ENCODE assay signal across 13 cellular contexts in the genomic region with DNA sequence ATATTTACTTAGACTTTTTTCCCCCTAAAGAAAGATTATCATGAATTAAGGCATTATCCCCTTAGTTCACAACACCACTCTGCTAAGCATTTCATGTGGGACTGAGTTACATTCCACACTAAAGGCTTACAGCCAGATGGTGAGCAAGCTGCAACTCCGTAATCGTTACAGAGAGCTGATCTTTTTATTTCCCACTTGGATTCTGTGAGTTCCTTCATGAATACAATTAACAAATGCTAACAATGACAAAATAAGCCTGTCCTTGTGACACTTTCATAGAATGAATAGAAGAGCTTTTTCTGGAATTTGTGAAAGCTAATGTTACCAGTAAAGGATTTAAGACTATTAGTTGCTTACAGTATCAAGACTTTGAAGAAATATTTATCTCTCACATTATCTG.
"Had no signal": no experiment of that assay in that cellular context is flagged by ENCODE, and none has a peak within 500 bp of the region (broad histone marks: within the 10 kb centered on the region; RNA-seq: fewer than 3 reads in every experiment).

No MANE protein-coding gene starts in this region.

- H3K4me3 Mint-ChIP-seq: activated CD8-positive, alpha-beta memory T cell treated with anti-CD3 and anti-CD28 coated beads, Interleukin-2, amount 10 ng/mL, durations not matched to agents 7 days and 5 days; activated naive CD8-positive, alpha-beta T cell treated with anti-CD3 and anti-CD28 coated beads for 36 hours; activated T-cell treated with anti-CD3 and anti-CD28 coated beads, Interleukin-2, amount 50 U/mL, for 4 hours; neural crest cell had no signal

- H2AFZ ChIP-seq: parathyroid adenoma had no signal

- H3K27ac ChIP-seq: parathyroid adenoma, transverse colon had no signal

- H3K4me3 ChIP-seq: transverse colon had no signal

- H3K4me1 ChIP-seq: transverse colon had no signal

- FAIRE-seq: bronchial epithelial cell, endothelial cell of umbilical vein had no signal

- H3K9me3 ChIP-seq: transverse colon had no signal

- H3K4me1 Mint-ChIP-seq: neural crest cell had no signal

- H3K9ac ChIP-seq: parathyroid adenoma had no signal

- H3K27me3 ChIP-seq: transverse colon had no signal

- H3K9me3 Mint-ChIP-seq: activated naive CD8-positive, alpha-beta T cell treated with anti-CD3 and anti-CD28 coated beads for 36 hours; activated T-cell treated with anti-CD3 and anti-CD28 coated beads, Interleukin-2, amount 50 U/mL, for 4 hours; neural crest cell had no signal

- H3K27me3 Mint-ChIP-seq: activated CD8-positive, alpha-beta memory T cell treated with anti-CD3 and anti-CD28 coated beads, Interleukin-2, amount 10 ng/mL, durations not matched to agents 7 days and 5 days; activated naive CD8-positive, alpha-beta T cell treated with anti-CD3 and anti-CD28 coated beads for 36 hours had no signal

- DNase-seq: activated CD4-positive, alpha-beta T cell treated with anti-CD3 and anti-CD28 coated beads for 1 hour; activated CD4-positive, alpha-beta T cell treated with anti-CD3 and anti-CD28 coated beads, Interleukin-2, amount 50 U/mL, for 48 hours; activated CD8-positive, alpha-beta memory T cell treated with anti-CD3 and anti-CD28 coated beads, Interleukin-2, amount 10 ng/mL, durations not matched to agents 7 days and 5 days; activated gamma-delta T cell treated with Interleukin-2 at 50 U/mL for 16 hours; activated naive CD8-positive, alpha-beta T cell treated with anti-CD3 and anti-CD28 coated beads for 36 hours; activated T-cell treated with anti-CD3 and anti-CD28 coated beads, Interleukin-2, amount 50 U/mL, for 4 hours; retina; T-helper 2 cell; transverse colon had no signal

- ATAC-seq: activated CD8-positive, alpha-beta memory T cell treated with anti-CD3 and anti-CD28 coated beads, Interleukin-2, amount 10 ng/mL, durations not matched to agents 7 days and 5 days; activated T-cell treated with anti-CD3 and anti-CD28 coated beads, Interleukin-2, amount 50 U/mL, for 4 hours had no signal

- H3K27ac Mint-ChIP-seq: activated CD8-positive, alpha-beta memory T cell treated with anti-CD3 and anti-CD28 coated beads, Interleukin-2, amount 10 ng/mL, durations not matched to agents 7 days and 5 days; activated naive CD8-positive, alpha-beta T cell treated with anti-CD3 and anti-CD28 coated beads for 36 hours had no signal
